1 cellular context compared by ENCODE assay signal in the genomic region with DNA sequence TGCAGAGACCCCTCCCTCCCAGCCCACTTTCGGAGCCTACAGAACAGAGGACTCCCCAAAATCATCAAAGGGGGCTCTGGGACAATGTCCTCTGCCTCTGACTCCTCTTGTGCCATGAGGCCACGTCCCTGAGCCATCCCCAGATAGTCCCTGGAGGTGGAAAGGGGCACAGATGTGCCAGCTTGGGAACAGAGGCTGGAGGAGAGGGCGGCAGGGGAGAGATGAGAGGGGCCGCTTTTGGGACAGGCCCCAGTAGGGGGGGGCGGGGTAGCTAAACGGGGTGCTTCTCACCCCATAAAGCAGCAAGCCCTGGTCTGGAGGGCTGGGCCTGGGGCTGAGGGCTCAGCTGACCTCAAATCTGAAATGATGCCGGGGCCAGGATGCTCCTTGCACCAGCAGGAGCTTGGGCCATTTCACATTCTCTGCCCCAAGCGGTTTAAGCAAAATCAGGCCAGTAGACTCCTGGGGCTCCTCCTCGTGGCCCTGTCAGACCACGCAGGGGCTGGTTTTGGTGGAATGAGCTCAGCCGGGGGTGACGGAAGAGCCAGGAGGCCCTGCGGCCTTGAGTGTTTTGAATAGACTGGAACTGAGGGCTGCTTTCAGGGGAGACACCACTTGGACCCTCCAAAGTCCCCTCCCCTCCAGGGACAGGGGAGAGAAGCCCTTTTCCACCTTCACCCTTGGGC.
TF ChIP-seq lines count a peak whose summit lies in the region.

No MANE protein-coding gene starts in this region.

TF ChIP-seq in K562, 482 proteins besides CTCF, POLR2A, EP300 and RAD21:
- TF ChIP-seq, protein P1, sequence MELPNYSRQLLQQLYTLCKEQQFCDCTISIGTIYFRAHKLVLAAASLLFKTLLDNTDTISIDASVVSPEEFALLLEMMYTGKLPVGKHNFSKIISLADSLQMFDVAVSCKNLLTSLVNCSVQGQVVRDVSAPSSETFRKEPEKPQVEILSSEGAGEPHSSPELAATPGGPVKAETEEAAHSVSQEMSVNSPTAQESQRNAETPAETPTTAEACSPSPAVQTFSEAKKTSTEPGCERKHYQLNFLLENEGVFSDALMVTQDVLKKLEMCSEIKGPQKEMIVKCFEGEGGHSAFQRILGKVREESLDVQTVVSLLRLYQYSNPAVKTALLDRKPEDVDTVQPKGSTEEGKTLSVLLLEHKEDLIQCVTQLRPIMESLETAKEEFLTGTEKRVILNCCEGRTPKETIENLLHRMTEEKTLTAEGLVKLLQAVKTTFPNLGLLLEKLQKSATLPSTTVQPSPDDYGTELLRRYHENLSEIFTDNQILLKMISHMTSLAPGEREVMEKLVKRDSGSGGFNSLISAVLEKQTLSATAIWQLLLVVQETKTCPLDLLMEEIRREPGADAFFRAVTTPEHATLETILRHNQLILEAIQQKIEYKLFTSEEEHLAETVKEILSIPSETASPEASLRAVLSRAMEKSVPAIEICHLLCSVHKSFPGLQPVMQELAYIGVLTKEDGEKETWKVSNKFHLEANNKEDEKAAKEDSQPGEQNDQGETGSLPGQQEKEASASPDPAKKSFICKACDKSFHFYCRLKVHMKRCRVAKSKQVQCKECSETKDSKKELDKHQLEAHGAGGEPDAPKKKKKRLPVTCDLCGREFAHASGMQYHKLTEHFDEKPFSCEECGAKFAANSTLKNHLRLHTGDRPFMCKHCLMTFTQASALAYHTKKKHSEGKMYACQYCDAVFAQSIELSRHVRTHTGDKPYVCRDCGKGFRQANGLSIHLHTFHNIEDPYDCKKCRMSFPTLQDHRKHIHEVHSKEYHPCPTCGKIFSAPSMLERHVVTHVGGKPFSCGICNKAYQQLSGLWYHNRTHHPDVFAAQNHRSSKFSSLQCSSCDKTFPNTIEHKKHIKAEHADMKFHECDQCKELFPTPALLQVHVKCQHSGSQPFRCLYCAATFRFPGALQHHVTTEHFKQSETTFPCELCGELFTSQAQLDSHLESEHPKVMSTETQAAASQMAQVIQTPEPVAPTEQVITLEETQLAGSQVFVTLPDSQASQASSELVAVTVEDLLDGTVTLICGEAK (IDR thresholded peaks at IDR 0.05), result no peak
- TF ChIP-seq, protein P1 (CRISPR knock-in tag; IDR thresholded peaks at IDR 0.05), result no peak
- TF ChIP-seq ZFP1 (CRISPR knock-in tag; IDR thresholded peaks at IDR 0.05), result no peak
- TF ChIP-seq ILK (tag; IDR thresholded peaks at IDR 0.05; ENCODE audit: borderline replicate concordance, low read depth), result no peak
- no peak for TF ChIP-seq SMARCA4 (IDR thresholded peaks at IDR 0.05)
- peak; percentile 10 for TF ChIP-seq CTCFL (IDR thresholded peaks at IDR 0.05; ENCODE audit: borderline replicate concordance, insufficient read depth, low read depth, low read length, poor library complexity, severe bottlenecking)
- no peak for TF ChIP-seq FOXK2 (conservative IDR thresholded peaks at IDR 0.05 in 1 of 2, IDR thresholded peaks at IDR 0.05 in 1 of 2; ENCODE audit: low read depth in 2 of 2)
- TF ChIP-seq, protein P2, sequence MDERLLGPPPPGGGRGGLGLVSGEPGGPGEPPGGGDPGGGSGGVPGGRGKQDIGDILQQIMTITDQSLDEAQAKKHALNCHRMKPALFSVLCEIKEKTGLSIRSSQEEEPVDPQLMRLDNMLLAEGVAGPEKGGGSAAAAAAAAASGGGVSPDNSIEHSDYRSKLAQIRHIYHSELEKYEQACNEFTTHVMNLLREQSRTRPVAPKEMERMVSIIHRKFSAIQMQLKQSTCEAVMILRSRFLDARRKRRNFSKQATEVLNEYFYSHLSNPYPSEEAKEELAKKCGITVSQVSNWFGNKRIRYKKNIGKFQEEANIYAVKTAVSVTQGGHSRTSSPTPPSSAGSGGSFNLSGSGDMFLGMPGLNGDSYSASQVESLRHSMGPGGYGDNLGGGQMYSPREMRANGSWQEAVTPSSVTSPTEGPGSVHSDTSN (CRISPR knock-in tag; IDR thresholded peaks at IDR 0.05; ENCODE audit: low read depth), result no peak
- TF ChIP-seq, protein P2 (tag; conservative IDR thresholded peaks at IDR 0.05; ENCODE audit: low read depth), result no peak
- TF ChIP-seq, protein P3, sequence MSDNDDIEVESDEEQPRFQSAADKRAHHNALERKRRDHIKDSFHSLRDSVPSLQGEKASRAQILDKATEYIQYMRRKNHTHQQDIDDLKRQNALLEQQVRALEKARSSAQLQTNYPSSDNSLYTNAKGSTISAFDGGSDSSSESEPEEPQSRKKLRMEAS (CRISPR knock-in tag; IDR thresholded peaks at IDR 0.05), result 0 out of 2 replicates have a peak, but pooled peaks have one; percentile 10
- peak; percentile 26; the same call in 1 of the 2 replicates for TF ChIP-seq TFAP4 (CRISPR knock-in tag; IDR thresholded peaks at IDR 0.05; ENCODE audit: borderline replicate concordance)
